1 cellular context compared by ENCODE assay signal in the genomic region with DNA sequence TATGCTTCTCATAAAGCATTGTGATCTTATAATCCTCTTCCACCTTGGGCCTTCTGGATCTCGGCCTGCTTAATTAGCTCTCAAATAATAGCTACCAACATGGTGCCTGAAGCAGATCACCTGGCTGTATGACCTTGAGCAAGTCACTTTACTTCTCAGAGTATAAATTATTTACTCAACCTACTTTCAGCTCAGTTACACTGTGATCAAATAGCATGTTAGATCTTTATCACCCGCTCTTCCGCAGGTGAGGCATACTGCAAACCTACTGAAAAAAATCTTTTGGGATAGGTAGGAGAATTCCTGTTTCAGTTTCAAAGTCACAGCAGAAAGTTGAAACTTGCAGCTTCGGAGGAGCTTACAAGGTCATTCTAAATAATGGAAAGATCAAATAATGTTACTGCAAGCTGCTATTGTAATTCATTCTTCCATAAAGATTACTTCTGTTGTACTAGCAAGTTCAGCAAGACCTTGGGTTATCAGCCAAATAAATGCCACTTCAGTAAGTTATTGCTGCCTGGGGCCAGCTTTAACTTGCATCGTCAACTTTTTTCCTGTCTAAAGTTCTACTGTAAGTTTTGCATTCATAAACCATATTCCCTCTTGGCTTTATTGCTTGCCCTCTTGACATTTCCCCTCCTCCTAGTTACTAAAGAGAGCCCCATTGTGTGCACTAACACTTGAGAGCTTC.
TF ChIP-seq lines count a peak whose summit lies in the region.

No MANE protein-coding gene starts in this region.

TF ChIP-seq in WTC11, 78 proteins besides CTCF, POLR2A, EP300 and RAD21 (continued from another document):
- TF ChIP-seq, protein P1, sequence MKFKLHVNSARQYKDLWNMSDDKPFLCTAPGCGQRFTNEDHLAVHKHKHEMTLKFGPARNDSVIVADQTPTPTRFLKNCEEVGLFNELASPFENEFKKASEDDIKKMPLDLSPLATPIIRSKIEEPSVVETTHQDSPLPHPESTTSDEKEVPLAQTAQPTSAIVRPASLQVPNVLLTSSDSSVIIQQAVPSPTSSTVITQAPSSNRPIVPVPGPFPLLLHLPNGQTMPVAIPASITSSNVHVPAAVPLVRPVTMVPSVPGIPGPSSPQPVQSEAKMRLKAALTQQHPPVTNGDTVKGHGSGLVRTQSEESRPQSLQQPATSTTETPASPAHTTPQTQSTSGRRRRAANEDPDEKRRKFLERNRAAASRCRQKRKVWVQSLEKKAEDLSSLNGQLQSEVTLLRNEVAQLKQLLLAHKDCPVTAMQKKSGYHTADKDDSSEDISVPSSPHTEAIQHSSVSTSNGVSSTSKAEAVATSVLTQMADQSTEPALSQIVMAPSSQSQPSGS (CRISPR knock-in tag; IDR thresholded peaks at IDR 0.05; ENCODE audit: borderline replicate concordance, low read depth) = no peak
- TF ChIP-seq, protein P2, sequence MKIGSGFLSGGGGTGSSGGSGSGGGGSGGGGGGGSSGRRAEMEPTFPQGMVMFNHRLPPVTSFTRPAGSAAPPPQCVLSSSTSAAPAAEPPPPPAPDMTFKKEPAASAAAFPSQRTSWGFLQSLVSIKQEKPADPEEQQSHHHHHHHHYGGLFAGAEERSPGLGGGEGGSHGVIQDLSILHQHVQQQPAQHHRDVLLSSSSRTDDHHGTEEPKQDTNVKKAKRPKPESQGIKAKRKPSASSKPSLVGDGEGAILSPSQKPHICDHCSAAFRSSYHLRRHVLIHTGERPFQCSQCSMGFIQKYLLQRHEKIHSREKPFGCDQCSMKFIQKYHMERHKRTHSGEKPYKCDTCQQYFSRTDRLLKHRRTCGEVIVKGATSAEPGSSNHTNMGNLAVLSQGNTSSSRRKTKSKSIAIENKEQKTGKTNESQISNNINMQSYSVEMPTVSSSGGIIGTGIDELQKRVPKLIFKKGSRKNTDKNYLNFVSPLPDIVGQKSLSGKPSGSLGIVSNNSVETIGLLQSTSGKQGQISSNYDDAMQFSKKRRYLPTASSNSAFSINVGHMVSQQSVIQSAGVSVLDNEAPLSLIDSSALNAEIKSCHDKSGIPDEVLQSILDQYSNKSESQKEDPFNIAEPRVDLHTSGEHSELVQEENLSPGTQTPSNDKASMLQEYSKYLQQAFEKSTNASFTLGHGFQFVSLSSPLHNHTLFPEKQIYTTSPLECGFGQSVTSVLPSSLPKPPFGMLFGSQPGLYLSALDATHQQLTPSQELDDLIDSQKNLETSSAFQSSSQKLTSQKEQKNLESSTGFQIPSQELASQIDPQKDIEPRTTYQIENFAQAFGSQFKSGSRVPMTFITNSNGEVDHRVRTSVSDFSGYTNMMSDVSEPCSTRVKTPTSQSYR (CRISPR knock-in tag; IDR thresholded peaks at IDR 0.05) = no peak
- TF ChIP-seq CREM (CRISPR knock-in tag; IDR thresholded peaks at IDR 0.05) = no peak
- TF ChIP-seq, protein P3, sequence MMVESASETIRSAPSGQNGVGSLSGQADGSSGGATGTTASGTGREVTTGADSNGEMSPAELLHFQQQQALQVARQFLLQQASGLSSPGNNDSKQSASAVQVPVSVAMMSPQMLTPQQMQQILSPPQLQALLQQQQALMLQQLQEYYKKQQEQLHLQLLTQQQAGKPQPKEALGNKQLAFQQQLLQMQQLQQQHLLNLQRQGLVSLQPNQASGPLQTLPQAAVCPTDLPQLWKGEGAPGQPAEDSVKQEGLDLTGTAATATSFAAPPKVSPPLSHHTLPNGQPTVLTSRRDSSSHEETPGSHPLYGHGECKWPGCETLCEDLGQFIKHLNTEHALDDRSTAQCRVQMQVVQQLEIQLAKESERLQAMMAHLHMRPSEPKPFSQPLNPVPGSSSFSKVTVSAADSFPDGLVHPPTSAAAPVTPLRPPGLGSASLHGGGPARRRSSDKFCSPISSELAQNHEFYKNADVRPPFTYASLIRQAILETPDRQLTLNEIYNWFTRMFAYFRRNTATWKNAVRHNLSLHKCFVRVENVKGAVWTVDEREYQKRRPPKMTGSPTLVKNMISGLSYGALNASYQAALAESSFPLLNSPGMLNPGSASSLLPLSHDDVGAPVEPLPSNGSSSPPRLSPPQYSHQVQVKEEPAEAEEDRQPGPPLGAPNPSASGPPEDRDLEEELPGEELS (CRISPR knock-in tag; IDR thresholded peaks at IDR 0.05) = no peak
- TF ChIP-seq, protein P4, sequence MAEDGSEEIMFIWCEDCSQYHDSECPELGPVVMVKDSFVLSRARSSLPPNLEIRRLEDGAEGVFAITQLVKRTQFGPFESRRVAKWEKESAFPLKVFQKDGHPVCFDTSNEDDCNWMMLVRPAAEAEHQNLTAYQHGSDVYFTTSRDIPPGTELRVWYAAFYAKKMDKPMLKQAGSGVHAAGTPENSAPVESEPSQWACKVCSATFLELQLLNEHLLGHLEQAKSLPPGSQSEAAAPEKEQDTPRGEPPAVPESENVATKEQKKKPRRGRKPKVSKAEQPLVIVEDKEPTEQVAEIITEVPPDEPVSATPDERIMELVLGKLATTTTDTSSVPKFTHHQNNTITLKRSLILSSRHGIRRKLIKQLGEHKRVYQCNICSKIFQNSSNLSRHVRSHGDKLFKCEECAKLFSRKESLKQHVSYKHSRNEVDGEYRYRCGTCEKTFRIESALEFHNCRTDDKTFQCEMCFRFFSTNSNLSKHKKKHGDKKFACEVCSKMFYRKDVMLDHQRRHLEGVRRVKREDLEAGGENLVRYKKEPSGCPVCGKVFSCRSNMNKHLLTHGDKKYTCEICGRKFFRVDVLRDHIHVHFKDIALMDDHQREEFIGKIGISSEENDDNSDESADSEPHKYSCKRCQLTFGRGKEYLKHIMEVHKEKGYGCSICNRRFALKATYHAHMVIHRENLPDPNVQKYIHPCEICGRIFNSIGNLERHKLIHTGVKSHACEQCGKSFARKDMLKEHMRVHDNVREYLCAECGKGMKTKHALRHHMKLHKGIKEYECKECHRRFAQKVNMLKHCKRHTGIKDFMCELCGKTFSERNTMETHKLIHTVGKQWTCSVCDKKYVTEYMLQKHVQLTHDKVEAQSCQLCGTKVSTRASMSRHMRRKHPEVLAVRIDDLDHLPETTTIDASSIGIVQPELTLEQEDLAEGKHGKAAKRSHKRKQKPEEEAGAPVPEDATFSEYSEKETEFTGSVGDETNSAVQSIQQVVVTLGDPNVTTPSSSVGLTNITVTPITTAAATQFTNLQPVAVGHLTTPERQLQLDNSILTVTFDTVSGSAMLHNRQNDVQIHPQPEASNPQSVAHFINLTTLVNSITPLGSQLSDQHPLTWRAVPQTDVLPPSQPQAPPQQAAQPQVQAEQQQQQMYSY (CRISPR knock-in tag; IDR thresholded peaks at IDR 0.05) = no peak
- no peak for TF ChIP-seq GTF2I (CRISPR knock-in tag; conservative IDR thresholded peaks at IDR 0.05)
